19 cellular contexts compared by ENCODE assay signal in the genomic region with DNA sequence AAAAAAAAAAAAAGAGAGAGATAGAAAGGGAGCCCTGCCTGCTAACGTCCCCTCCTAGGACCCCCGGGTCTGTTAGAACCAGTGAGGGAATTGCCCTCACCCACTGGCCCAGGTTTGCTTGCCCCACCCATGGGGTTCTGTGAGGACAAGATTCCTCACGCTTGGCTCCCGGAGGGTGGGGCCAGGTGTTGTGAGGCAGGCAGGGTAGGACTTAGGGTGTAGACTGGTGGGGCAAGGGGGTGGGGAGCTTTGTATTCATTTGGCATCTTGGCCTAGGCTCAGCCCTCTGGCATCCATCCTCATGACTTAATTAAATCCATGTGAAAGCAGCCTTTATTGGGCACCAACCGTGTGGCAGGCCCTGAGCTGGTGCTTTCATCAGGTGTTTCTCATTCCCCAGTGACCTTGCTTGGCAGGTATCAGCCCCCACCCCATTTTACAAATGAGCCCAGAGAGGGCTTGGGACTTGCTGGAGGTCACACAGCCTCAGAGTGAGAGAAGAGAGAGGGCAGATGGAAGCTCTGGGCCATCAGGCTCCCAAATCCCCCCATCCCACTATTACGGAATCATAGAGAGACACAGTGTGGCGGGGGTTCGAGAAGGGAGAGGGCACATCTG. TPM values are rescaled to one million over a fixed set of nuclear protein-coding genes. Genes with fewer than 3 reads are reported as not detected.
"Had no signal": no experiment of that assay in that cellular context is flagged by ENCODE, and none has a peak within 500 bp of the region (broad histone marks: within the 10 kb centered on the region; RNA-seq: fewer than 3 reads in every experiment).

No MANE protein-coding gene starts in this region.

- H3K36me3 Mint-ChIP-seq: immature natural killer cell had no signal

- H3K27me3 Mint-ChIP-seq: activated CD4-positive, alpha-beta T cell treated with anti-CD3 and anti-CD28 coated beads, Interleukin-2, amount 10 ng/mL, durations not matched to agents 7 days and 5 days; T-helper 17 cell had no signal

- H3K36me3 ChIP-seq: right lobe of liver, suprapubic skin had no signal

- H3K27ac Mint-ChIP-seq: immature natural killer cell, progenitor cell of endocrine pancreas, T-helper 17 cell had no signal

- H3K4me3 ChIP-seq: right lobe of liver, suprapubic skin had no signal

- H3K4me1 Mint-ChIP-seq: activated CD4-positive, alpha-beta T cell treated with anti-CD3 and anti-CD28 coated beads, Interleukin-2, amount 10 ng/mL, durations not matched to agents 7 days and 5 days; immature natural killer cell had no signal

- H3K4me3 Mint-ChIP-seq: activated CD4-positive, alpha-beta T cell treated with anti-CD3 and anti-CD28 coated beads, Interleukin-2, amount 10 ng/mL, durations not matched to agents 7 days and 5 days; immature natural killer cell; T-helper 17 cell had no signal

- H3K9me3 Mint-ChIP-seq: activated CD4-positive, alpha-beta T cell treated with anti-CD3 and anti-CD28 coated beads, Interleukin-2, amount 10 ng/mL, durations not matched to agents 7 days and 5 days; immature natural killer cell had no signal

- H3K27me3 ChIP-seq: neutrophil, right lobe of liver, suprapubic skin had no signal

- ATAC-seq: right lobe of liver; stimulated activated naive CD8-positive, alpha-beta T cell treated with anti-CD3 and anti-CD28 coated beads, Interleukin-15, Interleukin-2, amounts not matched to agents 100 U/mL and 50 U/mL, for 24 hours; T-helper 17 cell had no signal

- H3K27ac ChIP-seq: neutrophil, right lobe of liver, suprapubic skin had no signal

- H3K9me3 ChIP-seq: neutrophil, right lobe of liver, suprapubic skin had no signal

- H3K4me1 ChIP-seq: right lobe of liver had no signal

- DNase-seq: activated CD4-positive, alpha-beta T cell treated with anti-CD3 and anti-CD28 coated beads, Interleukin-2, amount 10 ng/mL, durations not matched to agents 7 days and 5 days; activated CD4-positive, CD25-positive, alpha-beta regulatory T cell; activated gamma-delta T cell; activated T-cell treated with anti-CD3 and anti-CD28 coated beads, Interleukin-2, amount 50 U/mL, for 1 hour; central memory CD4-positive, alpha-beta T cell; cortex of kidney; effector CD8-positive, alpha-beta T cell; immature natural killer cell; mesenchymal stem cell; SIG-M5; stimulated activated CD4-positive, alpha-beta T cell treated with anti-CD3 and anti-CD28 coated beads, Interleukin-2, amount 100 ng/mL, for 48 hours; stimulated activated naive CD8-positive, alpha-beta T cell treated with anti-CD3 and anti-CD28 coated beads, Interleukin-15, Interleukin-2, amounts not matched to agents 100 U/mL and 50 U/mL, for 24 hours; T-helper 17 cell had no signal

RNA-seq across cellular contexts. Expression of gene RAB44, which starts 19.0 kb away (rescaled TPM):
- total RNA-seq: epithelial cell of proximal tubule, myocyte, progenitor cell of endocrine pancreas had no signal
- polyA plus RNA-seq: immature natural killer cell had no signal
